8 cellular contexts compared by ENCODE assay signal in genomic region chr9:27572036-27572435, GRCh38. TPM values are rescaled to one million over a fixed set of nuclear protein-coding genes. Genes with fewer than 3 reads are reported as not detected.
DNase-seq lines count a peak whose midpoint lies in the region; ATAC-seq and TF ChIP-seq lines count a peak whose summit lies in the region.

No MANE protein-coding gene starts in this region.

- CTCF ChIA-PET in activated CD8-positive, alpha-beta T cell treated with anti-CD3 and anti-CD28 coated beads for 36 hours (lab: Charles Lee) = interaction anchor here (1.0 to 1.5 kb wide), 3 partner anchors 9 to 43 kb away, joined by 4 to 5 read pairs (median 5); partner anchors contain the start of gene MOB3B

- H3K27me3 Mint-ChIP-seq in HFFc6 (ENCODE audit: insufficient read depth) = peaks cover 3% of the 10 kb centered on the region; the same call in 1 of the 2 replicates
- no peaks in the 10 kb centered on the region for H3K27me3 Mint-ChIP-seq in activated CD8-positive, alpha-beta T cell treated with anti-CD3 and anti-CD28 coated beads for 36 hours

- no peaks in the 10 kb centered on the region for H3K36me3 ChIP-seq in hepatocyte (replicated peaks; ENCODE audit: insufficient read depth, low read depth)
- no peaks in the 10 kb centered on the region for H3K36me3 ChIP-seq in skeletal muscle satellite cell (ENCODE audit: insufficient read depth, low read length)

- intact Hi-C loops in activated CD8-positive, alpha-beta T cell treated with anti-CD3 and anti-CD28 coated beads for 36 hours (cut with micrococcal nuclease) = loop anchor here (10.0 kb wide), 1 partner anchor 57 kb away; no protein-coding TSS in a partner anchor

- TF ChIP-seq CTCF in HFFc6 (IDR thresholded peaks at IDR 0.05) = no peak
- TF ChIP-seq CTCF in activated CD8-positive, alpha-beta T cell treated with anti-CD3 and anti-CD28 coated beads for 36 hours (IDR thresholded peaks at IDR 0.05) = no peak
- no peak for TF ChIP-seq CTCF in hepatocyte (IDR thresholded peaks at IDR 0.05; ENCODE audit: poor library complexity)

- no peak for ATAC-seq in activated CD8-positive, alpha-beta T cell treated with anti-CD3 and anti-CD28 coated beads for 36 hours
- no peak for ATAC-seq in HG03571 (IDR thresholded peaks at IDR 0.05; ENCODE audit: unreplicated experiment)
- no peak for ATAC-seq in HG02759 (IDR thresholded peaks at IDR 0.05; ENCODE audit: unreplicated experiment)
- ATAC-seq in GM21825 (IDR thresholded peaks at IDR 0.05; ENCODE audit: unreplicated experiment) = no peak

- POLR2A ChIA-PET in activated CD8-positive, alpha-beta T cell treated with anti-CD3 and anti-CD28 coated beads for 36 hours (lab: Charles Lee) = interaction anchor here (1.0 to 1.4 kb wide), 5 partner anchors 9 to 622 kb away, joined by 3 to 4 read pairs (median 3); partner anchors contain the start of gene MOB3B

- peak overlapping the region; percentile 85 for H3K9ac ChIP-seq in skeletal muscle satellite cell (ENCODE audit: low read depth, low read length)

- H3K4me1 ChIP-seq in hepatocyte (ENCODE audit: insufficient read depth) = peaks cover 19% of the 10 kb centered on the region
- H3K4me1 ChIP-seq in skeletal muscle satellite cell (ENCODE audit: control insufficient read depth, insufficient read depth, low read length) = peaks cover 14% of the 10 kb centered on the region

- no peaks in the 10 kb centered on the region for H3K36me3 Mint-ChIP-seq in HFFc6 (ENCODE audit: low read depth)
- H3K36me3 Mint-ChIP-seq in activated CD8-positive, alpha-beta T cell treated with anti-CD3 and anti-CD28 coated beads for 36 hours (ENCODE audit: low read depth) = peaks cover 3% of the 10 kb centered on the region

- H3K4me2 ChIP-seq in hepatocyte = peak overlapping the region; percentile 77
- H3K4me2 ChIP-seq in skeletal muscle satellite cell (ENCODE audit: low read length) = peak overlapping the region; percentile 91

- peak overlapping the region; percentile 90 for H3K4me3 Mint-ChIP-seq in HFFc6
- peak overlapping the region; percentile 88 for H3K4me3 Mint-ChIP-seq in activated CD8-positive, alpha-beta T cell treated with anti-CD3 and anti-CD28 coated beads for 36 hours

- peaks cover 46% of the 10 kb centered on the region for H3K79me2 ChIP-seq in hepatocyte

- H3K9me2 ChIP-seq in hepatocyte (replicated peaks; ENCODE audit: insufficient read depth) = no peaks in the 10 kb centered on the region

- no peak for DNase-seq in HFFc6
- no peak for DNase-seq in activated CD8-positive, alpha-beta T cell treated with anti-CD3 and anti-CD28 coated beads for 36 hours
- no peak for DNase-seq in hepatocyte (ENCODE audit: low spot score)
- no peak for DNase-seq in activated effector memory CD4-positive, alpha-beta T cell treated with anti-CD3 and anti-CD28 coated beads, Interleukin-2, amount 50 U/mL, for 16 hours

- H3K27ac Mint-ChIP-seq in HFFc6 = peak overlapping the region; percentile 96
- H3K27ac Mint-ChIP-seq in activated CD8-positive, alpha-beta T cell treated with anti-CD3 and anti-CD28 coated beads for 36 hours = peak overlapping the region; percentile 98

- no peaks in the 10 kb centered on the region for H3K9me3 ChIP-seq in hepatocyte (ENCODE audit: low read depth)
- no peaks in the 10 kb centered on the region for H3K9me3 ChIP-seq in skeletal muscle satellite cell (replicated peaks; ENCODE audit: low read length)

- H3K4me3 ChIP-seq in hepatocyte (no peak overlapping the region), skeletal muscle satellite cell (ENCODE audit: low read length) (peak overlapping the region; percentile 83)

- H2AFZ ChIP-seq in hepatocyte = no peak overlapping the region

- H3K27me3 ChIP-seq in hepatocyte (no peaks in the 10 kb centered on the region), skeletal muscle satellite cell (ENCODE audit: control insufficient read depth, insufficient read depth, low read length) (peaks cover 5% of the 10 kb centered on the region)

- H3K4me1 Mint-ChIP-seq in HFFc6 (ENCODE audit: low read depth) = peaks cover 21% of the 10 kb centered on the region
- peaks cover 29% of the 10 kb centered on the region for H3K4me1 Mint-ChIP-seq in activated CD8-positive, alpha-beta T cell treated with anti-CD3 and anti-CD28 coated beads for 36 hours (ENCODE audit: low read depth)

- H3K9me3 Mint-ChIP-seq in HFFc6 = no peaks in the 10 kb centered on the region
- H3K9me3 Mint-ChIP-seq in activated CD8-positive, alpha-beta T cell treated with anti-CD3 and anti-CD28 coated beads for 36 hours = no peaks in the 10 kb centered on the region

- WGBS in hepatocyte (ENCODE audit: low lambda C conversion rate, missing lambda C conversion rate) = 61% methylated on average over 4 of the region's 4 CpGs

- no peaks in the 10 kb centered on the region for H4K20me1 ChIP-seq in hepatocyte (ENCODE audit: insufficient read depth, poor library complexity, severe bottlenecking)

- peak overlapping the region; percentile 100 for H3K27ac ChIP-seq in hepatocyte

RNA-seq across cellular contexts. Expression of gene C9orf72, which starts 1.2 kb away (rescaled TPM):
- total RNA-seq in HFFc6 (2021; fragmentation: NEBNext Ultra II Directional; extraction: Animal tissue kit (Norgen Biotek cat#: 25700)) = 1 to 10 TPM; 1.4 to 3.7 (median 2.3) TPM
- total RNA-seq in activated CD8-positive, alpha-beta T cell treated with anti-CD3 and anti-CD28 coated beads for 36 hours = 1 to 10 TPM; 7.0 to 7.3 TPM
- total RNA-seq in hepatocyte = 30.3 and 32.7 TPM in 2 replicates
- 9.3 and 12.4 TPM in 2 replicates for polyA plus RNA-seq in hepatocyte
- total RNA-seq in skeletal muscle satellite cell (2012; rRNA removed) = 6.6 and 7.4 TPM in 2 replicates

RNA-seq across cellular contexts. Expression of gene MOB3B, which starts 42.4 kb away (rescaled TPM):
- total RNA-seq in HFFc6 (2021; fragmentation: NEBNext Ultra II Directional; extraction: Animal tissue kit (Norgen Biotek cat#: 25700)) = not detected
- total RNA-seq in activated CD8-positive, alpha-beta T cell treated with anti-CD3 and anti-CD28 coated beads for 36 hours = under 1 TPM; 0.47 to 0.67 TPM
- total RNA-seq in hepatocyte = 13.3 and 14.1 TPM in 2 replicates
- polyA plus RNA-seq in hepatocyte = 8.5 and 13.5 TPM in 2 replicates
- total RNA-seq in skeletal muscle satellite cell (2012; rRNA removed) = 0.22 and 0.25 TPM in 2 replicates

RNA-seq across cellular contexts. Expression of gene IFNK, which starts 47.9 kb away (rescaled TPM):
- total RNA-seq in HFFc6 (2021; fragmentation: NEBNext Ultra II Directional; extraction: Animal tissue kit (Norgen Biotek cat#: 25700)) = not detected
- total RNA-seq in activated CD8-positive, alpha-beta T cell treated with anti-CD3 and anti-CD28 coated beads for 36 hours = not detected
- total RNA-seq in hepatocyte = not detected in 2 replicates
- 0.36 TPM in 1 of 2 replicates, not detected in the other for polyA plus RNA-seq in hepatocyte
- not detected in 2 replicates for total RNA-seq in skeletal muscle satellite cell (2012; rRNA removed)
